ENCODE assay signal across 8 cellular contexts in the genomic region with DNA sequence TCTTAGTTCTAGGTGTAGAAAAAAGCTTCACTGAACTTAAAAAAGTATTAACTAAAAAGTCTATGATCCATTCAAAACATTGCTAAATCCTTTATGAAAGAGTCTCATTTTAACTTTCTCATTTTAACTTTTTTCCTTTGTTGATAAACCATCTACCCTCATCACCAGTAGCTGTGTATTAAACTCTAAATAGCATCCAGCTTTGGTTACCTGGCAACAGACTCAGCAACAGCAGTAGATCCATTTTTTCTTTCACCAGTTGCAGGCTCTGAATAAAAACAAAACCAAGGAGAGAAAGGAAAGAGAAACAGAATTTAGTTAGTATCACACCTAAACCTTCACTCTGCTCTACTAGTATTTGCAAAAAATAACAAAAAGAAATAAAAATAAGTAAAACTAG.
DNase-seq lines count a peak whose midpoint lies in the region; ATAC-seq and TF ChIP-seq lines count a peak whose summit lies in the region.

No MANE protein-coding gene starts in this region.

- peak overlapping the region; percentile 36 for H3K4me3 Mint-ChIP-seq in stimulated activated effector memory CD8-positive, alpha-beta T cell treated with anti-CD3 and anti-CD28 coated beads, Interleukin-12 subunit alpha, Interleukin-12 subunit beta, amount 100 ng/mL, for 72 hours

- H3K27ac Mint-ChIP-seq in stimulated activated effector memory CD8-positive, alpha-beta T cell treated with anti-CD3 and anti-CD28 coated beads, Interleukin-12 subunit alpha, Interleukin-12 subunit beta, amount 100 ng/mL, for 72 hours = peak overlapping the region; percentile 94

- H3K4me3 ChIP-seq in epithelial cell of esophagus (ENCODE audit: low read length) = no peak overlapping the region

- peaks cover 55% of the 10 kb centered on the region for H3K36me3 Mint-ChIP-seq in stimulated activated effector memory CD8-positive, alpha-beta T cell treated with anti-CD3 and anti-CD28 coated beads, Interleukin-12 subunit alpha, Interleukin-12 subunit beta, amount 100 ng/mL, for 72 hours

- H3K9me3 Mint-ChIP-seq in stimulated activated effector memory CD8-positive, alpha-beta T cell treated with anti-CD3 and anti-CD28 coated beads, Interleukin-12 subunit alpha, Interleukin-12 subunit beta, amount 100 ng/mL, for 72 hours = no peaks in the 10 kb centered on the region

- ATAC-seq in stimulated activated effector memory CD8-positive, alpha-beta T cell treated with anti-CD3 and anti-CD28 coated beads, Interleukin-12 subunit alpha, Interleukin-12 subunit beta, amount 100 ng/mL, for 72 hours = peak; percentile 68
- no peak for ATAC-seq in GM19467 (IDR thresholded peaks at IDR 0.05; ENCODE audit: unreplicated experiment)
- no peak for ATAC-seq in GM21528 (IDR thresholded peaks at IDR 0.05; ENCODE audit: low FRiP score, unreplicated experiment)

- H3K4me1 Mint-ChIP-seq in stimulated activated effector memory CD8-positive, alpha-beta T cell treated with anti-CD3 and anti-CD28 coated beads, Interleukin-12 subunit alpha, Interleukin-12 subunit beta, amount 100 ng/mL, for 72 hours = peaks cover 8% of the 10 kb centered on the region

- peak; percentile 48 for DNase-seq in NCI-H82 (lab: John Stamatoyannopoulos, UW)
- DNase-seq in NCI-H82 treated with DMSO at 0.1 percent for 48 hours (lab: John Stamatoyannopoulos, UW; ENCODE audit: unreplicated experiment) = no peak
- DNase-seq in OCI-M1 (lab: John Stamatoyannopoulos, UW) = peak; percentile 58
- DNase-seq in epithelial cell of esophagus (ENCODE audit: low read depth) = peak; percentile 19
- DNase-seq in stimulated activated effector memory CD8-positive, alpha-beta T cell treated with anti-CD3 and anti-CD28 coated beads, Interleukin-12 subunit alpha, Interleukin-12 subunit beta, amount 100 ng/mL, for 72 hours (ENCODE audit: low spot score in 2 of 2) = no peak
- DNase-seq in effector CD4-positive, alpha-beta T cell = no peak

- TF ChIP-seq CTCF in epithelial cell of esophagus (IDR thresholded peaks at IDR 0.05; ENCODE audit: insufficient read depth, low read depth, low read length, missing control alignments) = no peak

Comparison
In these comparisons a context has a peak if more than half of its experiments do, and no peak if none do; other contexts are left out.
1. DNase-seq: peak in NCI-H82 (single experiment), OCI-M1 (single experiment) and epithelial cell of esophagus (single experiment); none in NCI-H82 treated with DMSO at 0.1 percent for 48 hours (single experiment), stimulated activated effector memory CD8-positive, alpha-beta T cell treated with anti-CD3 and anti-CD28 coated beads, Interleukin-12 subunit alpha, Interleukin-12 subunit beta, amount 100 ng/mL, for 72 hours (0 of 2) and effector CD4-positive, alpha-beta T cell (single experiment).